9 cellular contexts compared by ENCODE assay signal in the genomic region with DNA sequence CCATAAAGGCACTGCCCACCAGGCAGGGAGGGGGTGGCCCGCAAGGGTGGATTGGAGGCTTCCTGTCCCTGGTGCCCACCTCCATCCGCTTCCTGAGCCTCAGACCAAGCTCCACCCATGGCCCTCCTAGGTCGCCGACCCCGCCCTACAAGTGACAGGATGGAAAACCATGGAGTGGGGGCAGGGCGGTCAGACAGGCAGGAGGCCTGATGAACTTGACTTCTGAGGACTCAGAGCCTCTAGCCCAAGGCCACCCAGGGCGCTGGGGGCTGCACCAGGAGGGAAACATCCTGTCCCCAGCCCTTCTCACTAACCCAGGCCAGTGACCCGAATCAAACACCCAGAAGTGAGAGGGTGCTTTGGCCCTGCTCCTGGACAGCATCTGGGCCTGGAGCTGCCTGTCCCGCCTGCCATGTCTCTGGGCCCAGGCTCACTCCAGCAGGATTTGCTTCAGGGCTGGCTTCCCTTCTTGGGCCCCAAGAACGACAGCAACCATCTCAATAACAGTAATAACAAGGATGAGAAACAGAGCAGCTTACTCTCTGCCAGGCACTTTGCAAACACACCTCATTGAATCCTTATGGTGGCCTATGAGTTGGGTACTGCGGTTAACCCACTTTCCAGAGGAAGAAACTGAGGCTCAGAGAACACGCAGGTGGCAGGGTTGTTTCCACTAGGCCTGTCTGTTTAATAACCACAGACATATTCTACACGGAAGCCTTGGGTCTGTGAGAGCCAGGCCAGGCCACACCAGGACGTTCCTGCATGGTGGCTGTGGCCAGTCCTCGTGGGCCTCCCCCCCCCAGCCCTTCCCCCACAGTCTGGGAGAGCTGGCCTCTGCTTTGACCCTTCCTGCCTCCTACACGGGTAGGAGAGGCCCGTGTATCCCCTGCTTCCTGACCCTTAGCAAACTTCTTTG. TPM values are rescaled to one million over a fixed set of nuclear protein-coding genes. Genes with fewer than 3 reads are reported as not detected.
DNase-seq lines count a peak whose midpoint lies in the region; ATAC-seq, FAIRE-seq and TF ChIP-seq lines count a peak whose summit lies in the region.
"Had no signal": no experiment of that assay in that cellular context is flagged by ENCODE, and none has a peak within 500 bp of the region (broad histone marks: within the 10 kb centered on the region; RNA-seq: fewer than 3 reads in every experiment).

No MANE protein-coding gene starts in this region.

- FAIRE-seq in A549 (lab: Jason Lieb, UNC) = no peak
- FAIRE-seq in pancreas (lab: Jason Lieb, UNC) = no peak

- H3K4me3 ChIP-seq in A549 (no peak overlapping the region), pancreas (no peak overlapping the region)

- H3K27ac ChIP-seq in A549 = peak overlapping the region in 1 of 2 experiments; percentile 40; a peak in 2 of 6 replicates
- H3K27ac ChIP-seq in pancreas = peak overlapping the region; percentile 55 to 84 (median 70)
- H3K27ac ChIP-seq: C4-2B had no signal

- ATAC-seq in A549 (no peak), HG03108 (IDR thresholded peaks at IDR 0.05; ENCODE audit: unreplicated experiment) (peak; percentile 33), pancreas (no peak)

- DNase-seq in A549 (ENCODE audit: low read depth in 1 of 2, low spot score in 1 of 2) (no peak), erythroblast (lab: John Stamatoyannopoulos, UW) (peak; percentile 83 to 84), pancreas (peak in 3 of 6 donors; percentile 41 to 80 (median 41)), ureter (ENCODE audit: low spot score) (peak; percentile 83), cerebellum (ENCODE audit: low spot score) (no peak), SHP77 treated with DMSO at 0.1 percent for 48 hours (lab: John Stamatoyannopoulos, UW) (no peak)
- peak; percentile 90 for DNase-seq in activated CD4-positive, alpha-beta T cell treated with anti-CD3 and anti-CD28 coated beads for 48 hours

- H3K9me3 ChIP-seq in A549 = no peaks in the 10 kb centered on the region
- no peaks in the 10 kb centered on the region for H3K9me3 ChIP-seq in pancreas

- intact Hi-C loops in pancreas (cut with DNase I) = no loop called here

- TF ChIP-seq POLR2A in A549 (IDR thresholded peaks at IDR 0.05; ENCODE audit: low read length) (no peak), erythroblast (IDR thresholded peaks at IDR 0.05; ENCODE audit: low read length) (peak; percentile 63)

- peak overlapping the region; percentile 22; the same call in 1 of the 3 replicates for H3K4me2 ChIP-seq in A549

- POLR2A ChIA-PET in A549 (lab: Yijun Ruan, JAX) = no interaction called here

- TF ChIP-seq CTCF in A549 (IDR thresholded peaks at IDR 0.05) (no peak), pancreas (IDR thresholded peaks at IDR 0.05) (no peak)

- peaks cover 31% of the 10 kb centered on the region for H3K4me1 ChIP-seq in A549
- H3K4me1 ChIP-seq in pancreas = peaks cover 7 to 29% (median 14%) of the 10 kb centered on the region in 3 donors

- no peaks in the 10 kb centered on the region for H3K27me3 ChIP-seq in pancreas

- no peak for TF ChIP-seq RAD21 in A549 (conservative IDR thresholded peaks at IDR 0.05 in 1 of 2, IDR thresholded peaks at IDR 0.05 in 1 of 2)

- CTCF ChIA-PET in A549 (lab: Yijun Ruan, JAX) = interaction anchor here (0.5 to 1.6 kb wide), 5 partner anchors 9 to 169 kb away, joined by 3 to 6 read pairs (median 3); partner anchors contain the start of gene TOR2A

- TF ChIP-seq EP300 in A549 (IDR thresholded peaks at IDR 0.05) = no peak

- WGBS in A549 (ENCODE audit: missing lambda C conversion rate) = 71% methylated on average over 14 of the region's 17 CpGs
- 58 to 62% methylated on average over 17 of the region's 17 CpGs for WGBS in pancreas, 2 donors

- H3K36me3 ChIP-seq in pancreas = peaks cover 0 to 9% (median 2%) of the 10 kb centered on the region in 3 donors

TF ChIP-seq in A549, 52 proteins besides CTCF, POLR2A, EP300 and RAD21:
- TF ChIP-seq, protein P1, sequence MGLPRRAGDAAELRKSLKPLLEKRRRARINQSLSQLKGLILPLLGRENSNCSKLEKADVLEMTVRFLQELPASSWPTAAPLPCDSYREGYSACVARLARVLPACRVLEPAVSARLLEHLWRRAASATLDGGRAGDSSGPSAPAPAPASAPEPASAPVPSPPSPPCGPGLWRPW (IDR thresholded peaks at IDR 0.05) = no peak
- TF ChIP-seq ZSCAN20 (CRISPR knock-in tag; IDR thresholded peaks at IDR 0.05) (no peak), TP53 (CRISPR knock-in tag; IDR thresholded peaks at IDR 0.05) (no peak)

RNA-seq across cellular contexts. Expression of gene ST6GALNAC6, which starts 4.4 kb away (rescaled TPM):
- 8.2 and 14.7 TPM in 2 replicates for polyA plus RNA-seq in A549 (2011; rRNA removed)
- 12.7 and 16.0 TPM in 2 replicates for polyA plus RNA-seq in A549 (2012; cell fraction: cytosol; rRNA removed)
- 36.6 and 37.6 TPM in 2 replicates for polyA plus RNA-seq in A549 (2012; cell fraction: nucleus; rRNA removed)
- polyA plus RNA-seq in A549 (2017; fragmentation: RNase III; extraction: RNeasy Plus Mini Kit Qiagen cat#74134 plus additional on column Dnase treatment) = 15.8 to 25.2 TPM (median 22.0 TPM) in 3 replicates
- 15.6 and 18.6 TPM in 2 replicates for polyA minus RNA-seq in A549 (2011; rRNA and poly(A)+ RNA removed)
- total RNA-seq in pancreas = 10 to 100 TPM; 20.7 to 31.1 (median 26.0) TPM
- 10 to 100 TPM; 30.6 to 35.7 TPM for polyA plus RNA-seq in pancreas
- 48.9 TPM for total RNA-seq in ureter
- total RNA-seq in cerebellum = 18.8 TPM

RNA-seq across cellular contexts. Expression of gene ST6GALNAC4, which starts 13.0 kb away (rescaled TPM):
- 11.0 and 12.5 TPM in 2 replicates for polyA plus RNA-seq in A549 (2011; rRNA removed)
- polyA plus RNA-seq in A549 (2012; cell fraction: cytosol; rRNA removed) = 21.5 and 29.4 TPM in 2 replicates
- 28.7 and 46.1 TPM in 2 replicates for polyA plus RNA-seq in A549 (2012; cell fraction: nucleus; rRNA removed)
- 18.1 to 25.4 TPM (median 24.8 TPM) in 3 replicates for polyA plus RNA-seq in A549 (2017; fragmentation: RNase III; extraction: RNeasy Plus Mini Kit Qiagen cat#74134 plus additional on column Dnase treatment)
- 17.6 and 18.1 TPM in 2 replicates for polyA minus RNA-seq in A549 (2011; rRNA and poly(A)+ RNA removed)
- total RNA-seq in pancreas = 10 to 100 TPM; 25.9 to 66.6 (median 41.3) TPM
- polyA plus RNA-seq in pancreas = 10 to 100 TPM; 22.2 to 27.7 TPM
- 25.8 TPM for total RNA-seq in ureter
- total RNA-seq in cerebellum = 9.0 TPM

RNA-seq across cellular contexts. Expression of gene AK1, which starts 26.3 kb away (rescaled TPM):
- polyA plus RNA-seq in A549 (2011; rRNA removed) = 30.0 and 33.6 TPM in 2 replicates
- 75.1 and 94.3 TPM in 2 replicates for polyA plus RNA-seq in A549 (2012; cell fraction: cytosol; rRNA removed)
- 47.3 and 77.3 TPM in 2 replicates for polyA plus RNA-seq in A549 (2012; cell fraction: nucleus; rRNA removed)
- 31.9 to 38.2 TPM (median 31.9 TPM) in 3 replicates for polyA plus RNA-seq in A549 (2017; fragmentation: RNase III; extraction: RNeasy Plus Mini Kit Qiagen cat#74134 plus additional on column Dnase treatment)
- polyA minus RNA-seq in A549 (2011; rRNA and poly(A)+ RNA removed) = 14.8 and 18.0 TPM in 2 replicates
- total RNA-seq in pancreas = 10 to 100 TPM in 4 of 6 donors, 1 to 10 TPM in 2; 8.9 to 18.3 (median 15.2) TPM
- polyA plus RNA-seq in pancreas = 10 to 100 TPM; 49.5 to 81.7 TPM
- 48.6 TPM for total RNA-seq in ureter
- 23.0 TPM for total RNA-seq in cerebellum

RNA-seq across cellular contexts. Expression of gene PIP5KL1, which starts 26.8 kb away (rescaled TPM):
- polyA plus RNA-seq in A549 (2011; rRNA removed) (1.8 and 2.4 TPM in 2 replicates), A549 (2017; fragmentation: RNase III; extraction: RNeasy Plus Mini Kit Qiagen cat#74134 plus additional on column Dnase treatment) (2.0 to 3.7 TPM (median 2.5 TPM) in 3 replicates), pancreas (1 to 10 TPM in 1 of 2 donors, under 1 TPM in 1; 0.80 to 2.5 TPM)
- polyA plus RNA-seq in A549 (2012; cell fraction: cytosol; rRNA removed) = 1.4 and 2.2 TPM in 2 replicates
- polyA plus RNA-seq in A549 (2012; cell fraction: nucleus; rRNA removed) = 19.9 and 20.7 TPM in 2 replicates
- polyA minus RNA-seq in A549 (2011; rRNA and poly(A)+ RNA removed) = 0.70 and 2.0 TPM in 2 replicates
- total RNA-seq in pancreas (1 to 10 TPM; 1.0 to 2.2 (median 1.2) TPM), ureter (3.3 TPM), cerebellum (3.5 TPM)

RNA-seq across cellular contexts. Expression of gene DPM2, which starts 33.8 kb away (rescaled TPM):
- polyA plus RNA-seq in A549 (2011; rRNA removed) = 41.9 and 48.8 TPM in 2 replicates
- 63.0 and 76.3 TPM in 2 replicates for polyA plus RNA-seq in A549 (2012; cell fraction: cytosol; rRNA removed)
- 52.4 and 53.7 TPM in 2 replicates for polyA plus RNA-seq in A549 (2012; cell fraction: nucleus; rRNA removed)
- 45.9 to 50.1 TPM (median 46.3 TPM) in 3 replicates for polyA plus RNA-seq in A549 (2017; fragmentation: RNase III; extraction: RNeasy Plus Mini Kit Qiagen cat#74134 plus additional on column Dnase treatment)
- 78.6 and 82.1 TPM in 2 replicates for polyA minus RNA-seq in A549 (2011; rRNA and poly(A)+ RNA removed)
- 10 to 100 TPM; 19.6 to 34.9 (median 25.5) TPM for total RNA-seq in pancreas
- polyA plus RNA-seq in pancreas = 10 to 100 TPM; 39.0 to 56.8 TPM
- total RNA-seq in ureter = 41.1 TPM
- total RNA-seq in cerebellum = 11.0 TPM

Comparison
In these comparisons a context has a peak if more than half of its experiments do, and no peak if none do; other contexts are left out.
1. DNase-seq: peak in activated CD4-positive, alpha-beta T cell treated with anti-CD3 and anti-CD28 coated beads for 48 hours (single experiment), erythroblast (2 of 2) and ureter (single experiment); none in A549 (0 of 2), cerebellum (single experiment) and SHP77 treated with DMSO at 0.1 percent for 48 hours (single experiment).